8 cellular contexts compared by ENCODE assay signal in genomic region chr5:14872070-14872989, GRCh38. TPM values are rescaled to one million over a fixed set of nuclear protein-coding genes. Genes with fewer than 3 reads are reported as not detected.
DNase-seq lines count a peak whose midpoint lies in the region; ATAC-seq and TF ChIP-seq lines count a peak whose summit lies in the region.

No MANE protein-coding gene starts in this region.

- peaks cover 29% of the 10 kb centered on the region for H3K36me3 Mint-ChIP-seq in stimulated activated effector memory CD8-positive, alpha-beta T cell treated with anti-CD3 and anti-CD28 coated beads, Interleukin-12 subunit alpha, Interleukin-12 subunit beta, amount 100 ng/mL, for 72 hours

- peak overlapping the region; percentile 73 for H3K4me3 ChIP-seq in epithelial cell of proximal tubule (ENCODE audit: low read depth, low read length)

- DNase-seq in DMS 273 (lab: John Stamatoyannopoulos, UW; ENCODE audit: unreplicated experiment), result peak; percentile 81
- DNase-seq in DMS 273 treated with DMSO at 0.1 percent for 48 hours (lab: John Stamatoyannopoulos, UW), result no peak
- DNase-seq in NCI-H510A (lab: John Stamatoyannopoulos, UW), result peak; percentile 55
- peak; percentile 41 for DNase-seq in activated T-cell treated with anti-CD3 and anti-CD28 coated beads for 24 hours (ENCODE audit: low read depth)
- DNase-seq in epithelial cell of proximal tubule (ENCODE audit: low read depth), result no peak
- peak; percentile 42 for DNase-seq in mucosa of gallbladder (ENCODE audit: low spot score)
- peak; percentile 26 to 85 for DNase-seq in stimulated activated effector memory CD8-positive, alpha-beta T cell treated with anti-CD3 and anti-CD28 coated beads, Interleukin-12 subunit alpha, Interleukin-12 subunit beta, amount 100 ng/mL, for 72 hours (ENCODE audit: low spot score in 2 of 2)

- H3K9me3 Mint-ChIP-seq in stimulated activated effector memory CD8-positive, alpha-beta T cell treated with anti-CD3 and anti-CD28 coated beads, Interleukin-12 subunit alpha, Interleukin-12 subunit beta, amount 100 ng/mL, for 72 hours, result no peaks in the 10 kb centered on the region

- H3K4me3 Mint-ChIP-seq in stimulated activated effector memory CD8-positive, alpha-beta T cell treated with anti-CD3 and anti-CD28 coated beads, Interleukin-12 subunit alpha, Interleukin-12 subunit beta, amount 100 ng/mL, for 72 hours, result peak overlapping the region; percentile 93

- peaks cover 28% of the 10 kb centered on the region for H3K4me1 Mint-ChIP-seq in stimulated activated effector memory CD8-positive, alpha-beta T cell treated with anti-CD3 and anti-CD28 coated beads, Interleukin-12 subunit alpha, Interleukin-12 subunit beta, amount 100 ng/mL, for 72 hours

- ATAC-seq in HG02840 (IDR thresholded peaks at IDR 0.05; ENCODE audit: low FRiP score, unreplicated experiment), result peak; percentile 39
- peak; percentile 56 for ATAC-seq in stimulated activated effector memory CD8-positive, alpha-beta T cell treated with anti-CD3 and anti-CD28 coated beads, Interleukin-12 subunit alpha, Interleukin-12 subunit beta, amount 100 ng/mL, for 72 hours

- TF ChIP-seq CTCF in epithelial cell of proximal tubule (conservative IDR thresholded peaks at IDR 0.05; ENCODE audit: low read depth, low read length), result peak; percentile 3

- peak overlapping the region; percentile 81 for H3K27ac Mint-ChIP-seq in stimulated activated effector memory CD8-positive, alpha-beta T cell treated with anti-CD3 and anti-CD28 coated beads, Interleukin-12 subunit alpha, Interleukin-12 subunit beta, amount 100 ng/mL, for 72 hours

RNA-seq across cellular contexts. Expression of gene ANKH, which starts 0.8 kb away (rescaled TPM):
- total RNA-seq in epithelial cell of proximal tubule (9.5 and 10.3 TPM in 2 replicates), mucosa of gallbladder (73.7 TPM)

Comparison
In these comparisons a context has a peak if more than half of its experiments do, and no peak if none do; other contexts are left out.
1. DNase-seq: peak in DMS 273 (single experiment), NCI-H510A (single experiment), activated T-cell treated with anti-CD3 and anti-CD28 coated beads for 24 hours (single experiment), mucosa of gallbladder (single experiment) and stimulated activated effector memory CD8-positive, alpha-beta T cell treated with anti-CD3 and anti-CD28 coated beads, Interleukin-12 subunit alpha, Interleukin-12 subunit beta, amount 100 ng/mL, for 72 hours (2 of 2); none in DMS 273 treated with DMSO at 0.1 percent for 48 hours (single experiment) and epithelial cell of proximal tubule (single experiment).